Comparison of ENCODE assay signal across 8 cellular contexts in genomic region chr20:16097788-16098187, GRCh38.
"Had no signal": no experiment of that assay in that cellular context is flagged by ENCODE, and none has a peak within 500 bp of the region (broad histone marks: within the 10 kb centered on the region; RNA-seq: fewer than 3 reads in every experiment).

No MANE protein-coding gene starts in this region.

- FAIRE-seq: G401.6, GM12878, GM12891, GM12892, GM18507, GM19239 had no signal

- H3K4me3 ChIP-seq: GM12878 had no signal

- DNase-seq: GDM1, GF-D8 had no signal

- ATAC-seq: GM12878 had no signal
